ENCODE assay signal across 9 cellular contexts in the genomic region with DNA sequence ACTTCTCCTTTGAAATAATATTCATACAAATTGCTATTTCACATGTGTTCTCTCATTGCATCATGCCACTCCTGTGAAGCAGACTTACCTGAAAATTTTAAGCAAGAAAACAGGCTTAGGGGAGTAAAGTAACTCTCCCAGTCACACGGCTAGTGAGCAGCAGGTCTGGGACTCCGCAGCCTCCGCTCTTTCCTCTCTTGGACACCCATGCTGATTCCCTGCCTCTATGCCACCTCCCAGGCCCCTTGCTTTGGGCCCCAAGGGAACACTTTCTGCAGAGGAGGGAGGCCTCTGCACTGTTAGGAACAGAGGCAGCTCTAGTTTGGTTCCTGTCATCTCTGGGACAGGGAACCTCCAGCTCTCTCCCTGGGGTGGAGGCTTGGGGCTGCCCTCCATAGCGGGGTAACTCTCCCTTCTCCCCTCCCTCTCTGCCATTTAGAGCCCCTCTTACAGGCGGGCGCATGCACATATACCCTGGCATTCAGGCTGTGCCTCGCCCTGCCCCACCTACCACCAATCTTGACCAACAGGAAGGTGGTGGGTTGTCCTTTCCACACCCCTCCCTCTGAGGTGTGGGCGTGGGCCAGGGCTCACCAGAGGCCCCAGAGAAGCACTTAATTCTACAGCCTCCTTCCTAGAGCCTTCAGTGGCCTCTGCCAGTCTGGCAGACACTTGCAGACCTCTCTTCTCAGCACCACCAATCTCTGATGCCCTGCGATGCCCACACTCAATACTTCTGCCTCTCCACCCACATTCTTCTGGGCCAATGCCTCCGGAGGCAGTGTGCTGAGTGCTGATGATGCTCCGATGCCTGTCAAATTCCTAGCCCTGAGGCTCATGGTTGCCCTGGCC. TPM values are rescaled to one million over a fixed set of nuclear protein-coding genes. Genes with fewer than 3 reads are reported as not detected.
DNase-seq lines count a peak whose midpoint lies in the region; ATAC-seq and TF ChIP-seq lines count a peak whose summit lies in the region.
"Had no signal": no experiment of that assay in that cellular context is flagged by ENCODE, and none has a peak within 500 bp of the region (broad histone marks: within the 10 kb centered on the region; RNA-seq: fewer than 3 reads in every experiment).

Gene RXFP4 (plus strand): TSS at position 646 of the 852 bp plus-strand sequence. CDS start 72 bp downstream, at position 718.

- H3K27ac ChIP-seq in OCI-LY1 (ENCODE audit: low read depth, low read length, poor library complexity, severe bottlenecking) (peak within 1 kb of the TSS; percentile 73), colonic mucosa (peak within 1 kb of the TSS; percentile 93), osteoblast (ENCODE audit: low read depth, low read length) (peak within 1 kb of the TSS; percentile 3)

- peaks cover 71% of the 10 kb centered on the region for H3K4me1 ChIP-seq in OCI-LY1 (ENCODE audit: insufficient read depth, low read length, severe bottlenecking)
- H3K4me1 ChIP-seq in colonic mucosa: peaks cover 36% of the 10 kb centered on the region
- H3K4me1 ChIP-seq in osteoblast (ENCODE audit: insufficient read depth, low read length): peaks cover 18% of the 10 kb centered on the region

- H3F3A ChIP-seq in OCI-LY1 (ENCODE audit: insufficient read depth, low read length): no peaks in the 10 kb centered on the region

- H3K4me2 ChIP-seq in OCI-LY1 (ENCODE audit: low read length) (peak within 1 kb of the TSS; percentile 28), osteoblast (ENCODE audit: insufficient read depth, low read length) (no peak within 1 kb of the TSS)

- no peak for ATAC-seq in HG03565 (IDR thresholded peaks at IDR 0.05; ENCODE audit: unreplicated experiment)

- DNase-seq in NCI-H1092 treated with DMSO at 0.1 percent for 48 hours (lab: John Stamatoyannopoulos, UW) (peak; percentile 74), NCI-H1092 (lab: John Stamatoyannopoulos, UW) (no peak), colonic mucosa (peak; percentile 90), osteoblast (ENCODE audit: insufficient read length, low spot score, missing footprints) (peak; percentile 54), NCI-H1417 (lab: John Stamatoyannopoulos, UW) (no peak), activated gamma-delta T cell (lab: John Stamatoyannopoulos, UW) (no peak)

- TF ChIP-seq CTCF in OCI-LY1 (IDR thresholded peaks at IDR 0.05; ENCODE audit: low read length) (no peak), colonic mucosa (IDR thresholded peaks at IDR 0.05) (no peak), osteoblast (IDR thresholded peaks at IDR 0.05; ENCODE audit: extremely low read depth, low read depth, low read length) (no peak)

- H3K4me3 ChIP-seq in OCI-LY1 (ENCODE audit: low read depth, low read length, poor library complexity, severe bottlenecking) (no peak within 1 kb of the TSS), colonic mucosa (peak within 1 kb of the TSS; percentile 27), osteoblast (ENCODE audit: insufficient read depth, low read length) (no peak within 1 kb of the TSS)

- H3K27me3 ChIP-seq in OCI-LY1 (ENCODE audit: insufficient read depth, low read length) (no peaks in the 10 kb centered on the region), colonic mucosa (no peaks in the 10 kb centered on the region), osteoblast (ENCODE audit: insufficient read depth, low read length) (no peaks in the 10 kb centered on the region)

- H3K9me3 ChIP-seq in OCI-LY1 (ENCODE audit: low read length): no peaks in the 10 kb centered on the region
- H3K9me3 ChIP-seq in colonic mucosa: no peaks in the 10 kb centered on the region
- H3K9me3 ChIP-seq in osteoblast (ENCODE audit: low read depth, low read length): no peaks in the 10 kb centered on the region

- H2AFZ ChIP-seq in OCI-LY1 (ENCODE audit: low read length): no peak within 1 kb of the TSS
- peak within 1 kb of the TSS; percentile 40 for H2AFZ ChIP-seq in osteoblast (ENCODE audit: low read length)

- H3K9me2 ChIP-seq in OCI-LY1 (ENCODE audit: low read depth, low read length): no peaks in the 10 kb centered on the region

- intact Hi-C loops in colonic mucosa (cut with DNase I): no loop called here

- H3K79me2 ChIP-seq in OCI-LY1 (ENCODE audit: insufficient read depth, low read length) (no peaks in the 10 kb centered on the region), osteoblast (ENCODE audit: insufficient read depth, low read length) (no peaks in the 10 kb centered on the region)

- H3K36me3 ChIP-seq in OCI-LY1 (ENCODE audit: insufficient read depth, low read length) (peaks cover 8% of the 10 kb centered on the region; the same call in 1 of the 2 replicates), colonic mucosa (no peaks in the 10 kb centered on the region), osteoblast (ENCODE audit: insufficient read depth, low read length) (peaks cover 4% of the 10 kb centered on the region)

- H3K9ac ChIP-seq in OCI-LY1 (ENCODE audit: low read length): peak within 1 kb of the TSS; percentile 5; the same call in 1 of the 2 replicates
- H3K9ac ChIP-seq in colonic mucosa (ENCODE audit: low read depth in 2 of 2, low read length in 2 of 2): peak within 1 kb of the TSS; percentile 54 to 81

- H4K20me1 ChIP-seq in OCI-LY1 (ENCODE audit: insufficient read depth, low read length) (no peaks in the 10 kb centered on the region), osteoblast (ENCODE audit: insufficient read depth, low read length) (peaks cover 2% of the 10 kb centered on the region)

RNA-seq across cellular contexts. Expression of gene RXFP4, which starts in this region (rescaled TPM):
- total RNA-seq in colonic mucosa: 1 to 10 TPM; 4.2 to 4.6 TPM
- not detected in 2 replicates for total RNA-seq in osteoblast
- total RNA-seq: activated CD8-positive, alpha-beta memory T cell treated with anti-CD3 and anti-CD28 coated beads for 36 hours had no signal

Comparison
In these comparisons a context has a peak if more than half of its experiments do, and no peak if none do; other contexts are left out.
1. DNase-seq: peak in NCI-H1092 treated with DMSO at 0.1 percent for 48 hours (single experiment) and colonic mucosa (single experiment); none in NCI-H1092 (single experiment), NCI-H1417 (0 of 3) and activated gamma-delta T cell (single experiment).
2. Peak in DNase-seq and H3K27ac ChIP-seq in osteoblast; RNA of the gene not detected or under 1 TPM.
3. H3K27ac ChIP-seq: peak in every context shown above with its lines; median percentile 93 in colonic mucosa; 73 in OCI-LY1; 3 in osteoblast.